In the genomic region with DNA sequence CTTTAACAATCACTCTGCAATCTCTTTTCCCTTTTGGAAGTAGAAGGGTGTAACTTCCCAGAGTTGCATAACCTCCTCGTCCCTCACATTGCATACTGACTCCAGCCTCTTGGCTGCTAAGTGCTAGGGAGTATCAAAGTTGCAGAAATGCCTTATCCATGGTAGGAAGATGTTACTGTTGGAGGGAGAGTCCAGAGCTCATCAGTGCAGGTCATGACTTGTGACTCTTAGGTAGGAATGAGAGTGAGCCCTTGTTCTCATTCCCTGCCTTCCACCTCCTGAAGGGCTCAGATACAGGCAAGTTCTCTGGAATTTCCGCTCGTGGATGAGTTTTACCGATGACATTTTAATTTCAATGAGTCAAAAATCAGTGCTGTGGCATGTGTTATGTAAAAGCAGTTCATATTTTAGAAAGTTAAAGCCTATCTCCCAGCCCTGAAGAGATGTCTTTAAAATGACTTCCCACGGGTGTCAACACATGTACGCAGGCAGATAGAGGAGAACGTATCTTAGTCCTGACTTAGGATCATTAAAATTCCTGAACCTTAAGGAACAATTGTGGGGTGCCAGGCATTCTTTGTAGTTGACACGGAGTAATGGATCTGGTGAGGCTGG, we compare ENCODE assay signal across 22 cellular contexts. TPM values are rescaled to one million over a fixed set of nuclear protein-coding genes. Genes with fewer than 3 reads are reported as not detected.
DNase-seq lines count a peak whose midpoint lies in the region; FAIRE-seq and TF ChIP-seq lines count a peak whose summit lies in the region.
"Had no signal": no experiment of that assay in that cellular context is flagged by ENCODE, and none has a peak within 500 bp of the region (broad histone marks: within the 10 kb centered on the region; RNA-seq: fewer than 3 reads in every experiment).

No MANE protein-coding gene starts in this region.

- FAIRE-seq in keratinocyte (lab: Jason Lieb, UNC) (peak; percentile 46), GM19239 (lab: Jason Lieb, UNC) (no peak)
- FAIRE-seq: A204.1, GM12892, H1 had no signal

- no peaks in the 10 kb centered on the region; a peak in 3 of 22 replicates for H4K20me1 ChIP-seq in BLaER1 treated with 17β-estradiol and CSF1 and Interleukin-3, amounts not matched to agents 10 nM and 100 nM
- H4K20me1 ChIP-seq in mammary epithelial cell (ENCODE audit: insufficient read depth, low read length) (no peaks in the 10 kb centered on the region), keratinocyte (ENCODE audit: control insufficient read depth, extremely low read depth, insufficient read depth, low read length) (no peaks in the 10 kb centered on the region), MM.1S (ENCODE audit: insufficient read depth, low read length) (no peaks in the 10 kb centered on the region)

- H3K9me1 ChIP-seq in keratinocyte (ENCODE audit: control insufficient read depth, extremely low read depth, insufficient read depth, low read length), result no peaks in the 10 kb centered on the region

- H3K36me3 ChIP-seq in BLaER1 treated with 17β-estradiol and CSF1 and Interleukin-3, amounts not matched to agents 10 nM and 100 nM, result peaks cover 0 to 42% (median 15%) of the 10 kb centered on the region in 11 experiments; a peak in 12 of 22 replicates
- peaks cover 8% of the 10 kb centered on the region for H3K36me3 ChIP-seq in mammary epithelial cell (ENCODE audit: insufficient read depth, low read length)
- peaks cover 0 to 1% of the 10 kb centered on the region in 2 experiments for H3K36me3 ChIP-seq in keratinocyte (ENCODE audit: control insufficient read depth in 2 of 2, extremely low read depth in 1 of 2, insufficient read depth in 2 of 2, low read length in 2 of 2)
- no peaks in the 10 kb centered on the region for H3K36me3 ChIP-seq in MM.1S (replicated peaks; ENCODE audit: insufficient read depth, low read length)
- H3K36me3 ChIP-seq: BE2C had no signal

- H3K9me2 ChIP-seq in MM.1S (replicated peaks; ENCODE audit: insufficient read depth, low read length), result no peaks in the 10 kb centered on the region

- no peak overlapping the region for H3K27ac Mint-ChIP-seq in osteocyte (ENCODE audit: unreplicated experiment)
- H3K27ac Mint-ChIP-seq: CD4-positive, CD25-positive, alpha-beta regulatory T cell had no signal

- no peaks in the 10 kb centered on the region for H3K4me1 Mint-ChIP-seq in osteocyte (ENCODE audit: unreplicated experiment)
- H3K4me1 Mint-ChIP-seq: CD4-positive, CD25-positive, alpha-beta regulatory T cell had no signal

- H3K79me2 ChIP-seq in mammary epithelial cell (ENCODE audit: insufficient read depth, low read length) (peaks cover 53% of the 10 kb centered on the region), keratinocyte (ENCODE audit: control insufficient read depth, insufficient read depth, low read length) (no peaks in the 10 kb centered on the region), MM.1S (ENCODE audit: low read length) (no peaks in the 10 kb centered on the region)

- intact Hi-C loops in mammary epithelial cell (cut with micrococcal nuclease), result loop anchor here (2.0 to 10.0 kb wide), 2 partner anchors 82 to 128 kb away; no protein-coding TSS in a partner anchor

- H3K27me3 Mint-ChIP-seq in osteocyte (ENCODE audit: unreplicated experiment), result no peaks in the 10 kb centered on the region

- peaks cover 23% of the 10 kb centered on the region for H3K36me3 Mint-ChIP-seq in osteocyte (ENCODE audit: unreplicated experiment)
- H3K36me3 Mint-ChIP-seq: CD4-positive, CD25-positive, alpha-beta regulatory T cell had no signal

- peak overlapping the region in 4 of 11 experiments; percentile 9 to 44 (median 32); a peak in 6 of 22 replicates for H3K27ac ChIP-seq in BLaER1 treated with 17β-estradiol and CSF1 and Interleukin-3, amounts not matched to agents 10 nM and 100 nM
- H3K27ac ChIP-seq in mammary epithelial cell (ENCODE audit: insufficient read depth, low read depth, low read length), result peak overlapping the region; percentile 79
- H3K27ac ChIP-seq in keratinocyte (ENCODE audit: control insufficient read depth, insufficient read depth, low read length), result peak overlapping the region; percentile 32
- no peak overlapping the region for H3K27ac ChIP-seq in MM.1S (ENCODE audit: low read length)
- H3K27ac ChIP-seq: PC-9 had no signal

- no peaks in the 10 kb centered on the region for H3F3A ChIP-seq in MM.1S (ENCODE audit: insufficient read depth, low read length)

- H3K4me1 ChIP-seq in BLaER1 treated with 17β-estradiol and CSF1 and Interleukin-3, amounts not matched to agents 10 nM and 100 nM, result peaks cover 27 to 78% (median 63%) of the 10 kb centered on the region in 10 experiments
- H3K4me1 ChIP-seq in mammary epithelial cell (ENCODE audit: insufficient read depth, low read length) (peaks cover 74% of the 10 kb centered on the region), keratinocyte (ENCODE audit: control insufficient read depth, extremely low read depth, insufficient read depth, low read length) (peaks cover 7% of the 10 kb centered on the region), MM.1S (ENCODE audit: low read length) (no peaks in the 10 kb centered on the region)
- H3K4me1 ChIP-seq: BE2C had no signal

- 0% methylated on average over 8 of the region's 8 CpGs for WGBS in mammary epithelial cell (ENCODE audit: low coverage, missing lambda C conversion rate)

- H3K9me3 Mint-ChIP-seq in osteocyte (ENCODE audit: unreplicated experiment), result no peaks in the 10 kb centered on the region

- TF ChIP-seq CTCF in mammary epithelial cell (conservative IDR thresholded peaks at IDR 0.05 in 1 of 2, IDR thresholded peaks at IDR 0.05 in 1 of 2; ENCODE audit: extremely low read depth in 1 of 2, insufficient read depth in 1 of 2, low read depth in 1 of 2, low read length in 2 of 2) (no peak), keratinocyte (optimal IDR thresholded peaks at IDR 0.05 in 1 of 3, IDR thresholded peaks at IDR 0.05 in 1 of 3, conservative IDR thresholded peaks at IDR 0.05 in 1 of 3; ENCODE audit: extremely low read depth in 1 of 3, insufficient read depth in 2 of 3, low read length in 3 of 3) (no peak), osteocyte (IDR thresholded peaks at IDR 0.05) (no peak), MM.1S (IDR thresholded peaks at IDR 0.05; ENCODE audit: low read length) (no peak)

- CTCF ChIA-PET in mammary epithelial cell (lab: Charles Lee; ENCODE audit: low non-redundant PET), result interaction anchor here (0.7 kb wide), 1 partner anchor 683 kb away, joined by 27 read pairs; no protein-coding TSS in a partner anchor

- dilution Hi-C loops in mammary epithelial cell (cut with HindIII; ENCODE audit: low sequenced_read_pairs), result loop anchor here (25.0 kb wide), 1 partner anchor 750 kb away; no protein-coding TSS in a partner anchor
- dilution Hi-C loops in keratinocyte (cut with MboI; ENCODE audit: extremely low pct_ligation_motif_present, low sequenced_read_pairs), result no loop called here

- in situ Hi-C loops in mammary epithelial cell (cut with MboI; ENCODE audit: low sequenced_read_pairs in 2 of 2), result loop anchor here (10.0 to 25.0 kb wide), 2 partner anchors 472 to 475 kb away; no protein-coding TSS in a partner anchor

- DNase-seq in HT1080 (ENCODE audit: low read depth) (peak; percentile 17), mammary epithelial cell (peak; percentile 98), keratinocyte (ENCODE audit: low read depth, low spot score) (peak; percentile 58), NCI-H2196 treated with DMSO at 0.1 percent for 48 hours (lab: John Stamatoyannopoulos, UW; ENCODE audit: unreplicated experiment) (no peak), osteocyte (ENCODE audit: extremely low spot score, unreplicated experiment) (no peak), MM.1S (no peak), GM19239 (ENCODE audit: insufficient read length, low spot score) (no peak)
- DNase-seq: BE2C; CD4-positive, CD25-positive, alpha-beta regulatory T cell; DMS79; Kasumi-1; MG63; NCI-H1092; NCI-H1436; NCI-H187 treated with DMSO at 0.1 percent for 48 hours; NCI-H2107; NCI-H510A; PC-9 had no signal

- H2AFZ ChIP-seq in mammary epithelial cell (ENCODE audit: low read depth, low read length) (no peak overlapping the region), keratinocyte (ENCODE audit: control insufficient read depth, low read length) (no peak overlapping the region), MM.1S (ENCODE audit: low read length) (no peak overlapping the region)
- H2AFZ ChIP-seq: PC-9 had no signal

- H3K9me3 ChIP-seq in BLaER1 treated with 17β-estradiol and CSF1 and Interleukin-3, amounts not matched to agents 10 nM and 100 nM (replicated peaks in 1 of 11), result no peaks in the 10 kb centered on the region
- H3K9me3 ChIP-seq in mammary epithelial cell (replicated peaks; ENCODE audit: insufficient read depth, low read length) (no peaks in the 10 kb centered on the region), keratinocyte (ENCODE audit: control insufficient read depth, low read depth, low read length) (no peaks in the 10 kb centered on the region), MM.1S (replicated peaks; ENCODE audit: insufficient read depth, low read length) (no peaks in the 10 kb centered on the region)
- H3K9me3 ChIP-seq: BE2C, MG63 had no signal

- no TSS peak for BruUV-seq in mammary epithelial cell (replicated peaks; lab: Mats Ljungman, UMichigan)

- no peak overlapping the region for H3K9ac ChIP-seq in BLaER1 treated with 17β-estradiol and CSF1 and Interleukin-3, amounts not matched to agents 10 nM and 100 nM
- H3K9ac ChIP-seq in mammary epithelial cell (ENCODE audit: insufficient read depth, low read length) (peak overlapping the region; percentile 10), keratinocyte (ENCODE audit: control insufficient read depth, extremely low read depth, insufficient read depth, low read length) (no peak overlapping the region), MM.1S (ENCODE audit: low read length) (no peak overlapping the region)

- no peak overlapping the region for H3K4me3 ChIP-seq in BLaER1 treated with 17β-estradiol and CSF1 and Interleukin-3, amounts not matched to agents 10 nM and 100 nM
- no peak overlapping the region for H3K4me3 ChIP-seq in mammary epithelial cell (replicated peaks in 1 of 3; ENCODE audit: insufficient read depth in 1 of 3, low read depth in 2 of 3, low read length in 3 of 3)
- H3K4me3 ChIP-seq in keratinocyte (ENCODE audit: control insufficient read depth in 2 of 3, extremely low read depth in 1 of 3, insufficient read depth in 2 of 3, low read depth in 1 of 3, low read length in 3 of 3), result no peak overlapping the region
- no peak overlapping the region for H3K4me3 ChIP-seq in MM.1S (ENCODE audit: low read length)
- H3K4me3 ChIP-seq: MG63, PC-9 had no signal

- peak overlapping the region in 6 of 11 experiments; percentile 14 to 90 (median 33); a peak in 9 of 22 replicates for H3K4me2 ChIP-seq in BLaER1 treated with 17β-estradiol and CSF1 and Interleukin-3, amounts not matched to agents 10 nM and 100 nM
- H3K4me2 ChIP-seq in mammary epithelial cell (ENCODE audit: insufficient read depth, low read depth, low read length), result peak overlapping the region; percentile 47
- peak overlapping the region; percentile 18 for H3K4me2 ChIP-seq in keratinocyte (ENCODE audit: control insufficient read depth, extremely low read depth, insufficient read depth, low read depth, low read length)
- H3K4me2 ChIP-seq in MM.1S (ENCODE audit: low read depth, low read length), result no peak overlapping the region
- H3K4me2 ChIP-seq: PC-9 had no signal

- H3K27me3 ChIP-seq in BLaER1 treated with 17β-estradiol and CSF1 and Interleukin-3, amounts not matched to agents 10 nM and 100 nM, result peaks cover 0 to 5% (median 0%) of the 10 kb centered on the region in 11 experiments; a peak in 6 of 22 replicates
- no peaks in the 10 kb centered on the region for H3K27me3 ChIP-seq in mammary epithelial cell (ENCODE audit: insufficient read depth, low read length)
- no peaks in the 10 kb centered on the region for H3K27me3 ChIP-seq in keratinocyte (ENCODE audit: control insufficient read depth, extremely low read depth, insufficient read depth, low read length)
- H3K27me3 ChIP-seq in MM.1S (replicated peaks; ENCODE audit: insufficient read depth, low read length), result no peaks in the 10 kb centered on the region
- H3K27me3 ChIP-seq: BE2C, MG63 had no signal

- no peak overlapping the region for H3K4me3 Mint-ChIP-seq in osteocyte (ENCODE audit: unreplicated experiment)
- H3K4me3 Mint-ChIP-seq: CD4-positive, CD25-positive, alpha-beta regulatory T cell had no signal

RNA-seq across cellular contexts. Expression of a gene that starts 17.0 kb away (rescaled TPM):
- 0.63 and 1.1 TPM in 2 replicates for total RNA-seq in HT1080 (2014; rRNA removed; shearing (Covaris generic))
- 3.0 and 5.3 TPM in 2 replicates for polyA plus RNA-seq in HT1080 (2015; cell fraction: cytosol; rRNA removed)
- 3.5 and 4.4 TPM in 2 replicates for polyA plus RNA-seq in HT1080 (2015; cell fraction: nucleus; rRNA removed)
- total RNA-seq in mammary epithelial cell (100 to 1,000 TPM in 1 of 2 donors, 10 to 100 TPM in 1; 29.8 to 200 TPM), osteocyte (11.8 and 12.0 TPM in 2 replicates)
- polyA plus RNA-seq in mammary epithelial cell (29.6 TPM), keratinocyte (1.00 to 2.4 TPM (median 1.4 TPM) in 3 replicates)
- polyA minus RNA-seq in mammary epithelial cell (14.3 TPM), keratinocyte (0.66 to 1.3 TPM (median 1.2 TPM) in 3 replicates)
- polyA plus RNA-seq in keratinocyte (2011; ENCODE audit: low read depth), result 0.99 TPM
- polyA plus RNA-seq in keratinocyte (2011; cell fraction: cytosol; rRNA removed), result 1.1 and 2.6 TPM in 2 replicates
- 2.5 and 2.9 TPM in 2 replicates for polyA plus RNA-seq in keratinocyte (2011; cell fraction: nucleus; rRNA removed)
- polyA plus RNA-seq in keratinocyte (2012; ENCODE audit: low replicate concordance), result 1.9 and 3.6 TPM in 2 replicates
- polyA minus RNA-seq in keratinocyte (2011; cell fraction: cytosol; rRNA and poly(A)+ RNA removed), result 5.6 TPM
- polyA minus RNA-seq in keratinocyte (2011; cell fraction: nucleus; rRNA and poly(A)+ RNA removed), result 2.4 and 3.0 TPM in 2 replicates
- total RNA-seq: CD4-positive, CD25-positive, alpha-beta regulatory T cell; PC-9 had no signal
- polyA plus RNA-seq: CD4-positive, CD25-positive, alpha-beta regulatory T cell had no signal

Comparison
In these comparisons a context has a peak if more than half of its experiments do, and no peak if none do; other contexts are left out.
1. DNase-seq: peak in HT1080 (single experiment), mammary epithelial cell (single experiment) and keratinocyte (single experiment); none in NCI-H2196 treated with DMSO at 0.1 percent for 48 hours (single experiment), osteocyte (single experiment), MM.1S (single experiment) and GM19239 (single experiment).